Comparison of ENCODE assay signal across 8 cellular contexts in genomic region chr12:124912529-124913287, GRCh38. TPM values are rescaled to one million over a fixed set of nuclear protein-coding genes. Genes with fewer than 3 reads are reported as not detected.
DNase-seq lines count a peak whose midpoint lies in the region; ATAC-seq and TF ChIP-seq lines count a peak whose summit lies in the region.
"Not testable (repeated sequence)": the region's sequence is repeated elsewhere in the genome, so short reads cannot be mapped to it uniquely, and the experiment has no call there.

No MANE protein-coding gene starts in this region.

- peak overlapping the region; percentile 100 for H3K9ac ChIP-seq in mesenchymal stem cell (ENCODE audit: low read length)

- not testable (repeated sequence) for H2AK5ac ChIP-seq in mesenchymal stem cell (ENCODE audit: low read length, severe bottlenecking)

- H2BK5ac ChIP-seq in mesenchymal stem cell (ENCODE audit: low read depth, low read length, poor library complexity, severe bottlenecking), result not testable (repeated sequence)

- H3K9me2 ChIP-seq in DOHH2 (replicated peaks; ENCODE audit: control insufficient read depth, low read length); OCI-LY7 (ENCODE audit: insufficient read depth, low read length): not testable (repeated sequence)

- intact Hi-C loops in OCI-LY7 (cut with micrococcal nuclease; ENCODE audit: unreplicated experiment); psoas muscle (cut with DNase I); upper lobe of right lung (cut with DNase I): not testable (repeated sequence)
- intact Hi-C loops in activated T-helper 1 cell treated with anti-CD3 and anti-CD28 coated beads, Interleukin-12 subunit alpha, Interleukin-12 subunit beta, Interleukin-2, Interleukin-4 antibody, amounts not matched to agents 30 ng/mL and 10 ng/mL and 1 ng/mL, durations not matched to agents 14 hours and 24 hours and 36 hours (cut with micrococcal nuclease), result loop anchor here (10.0 kb wide), 1 partner anchor 1198 kb away; the partner anchor contains the start of gene ATP6V0A2

- H3K79me2 ChIP-seq in DOHH2 (ENCODE audit: control insufficient read depth, low read length) (peaks cover 48% of the 10 kb centered on the region), OCI-LY7 (ENCODE audit: insufficient read depth, low read depth, low read length) (peaks cover 61% of the 10 kb centered on the region)

- H3K9me3 ChIP-seq in DOHH2 (ENCODE audit: control insufficient read depth, insufficient read depth, low read length); OCI-LY7 (ENCODE audit: low read length); mesenchymal stem cell (ENCODE audit: control insufficient read depth, low read length); psoas muscle; upper lobe of right lung: not testable (repeated sequence)

- H4K8ac ChIP-seq in mesenchymal stem cell (ENCODE audit: low read length), result not testable (repeated sequence)

- not testable (repeated sequence) for H3K27me3 ChIP-seq in DOHH2 (ENCODE audit: control insufficient read depth, low read length); mesenchymal stem cell (ENCODE audit: control insufficient read depth in 1 of 2, insufficient read depth in 1 of 2, low read length in 2 of 2); psoas muscle (ENCODE audit: insufficient read depth in 3 of 3, low read length in 2 of 3); upper lobe of right lung

- not testable (repeated sequence) for H4K91ac ChIP-seq in mesenchymal stem cell (ENCODE audit: low read length)

- peaks cover 26% of the 10 kb centered on the region for H4K20me1 ChIP-seq in DOHH2 (ENCODE audit: control insufficient read depth, insufficient read depth, low read depth, low read length)
- peaks cover 26% of the 10 kb centered on the region for H4K20me1 ChIP-seq in OCI-LY7 (ENCODE audit: insufficient read depth, low read length)

- not testable (repeated sequence) for DNase-seq in OCI-LY7 (ENCODE audit: low spot score); activated T-helper 1 cell treated with anti-CD3 and anti-CD28 coated beads, Interleukin-12 subunit alpha, Interleukin-12 subunit beta, Interleukin-2, Interleukin-4 antibody, amounts not matched to agents 30 ng/mL and 10 ng/mL and 1 ng/mL, durations not matched to agents 14 hours and 24 hours and 36 hours (ENCODE audit: low spot score); caudate nucleus (lab: John Stamatoyannopoulos, UW); fibroblast of the aortic adventitia (ENCODE audit: low read depth); mesenchymal stem cell; psoas muscle; upper lobe of right lung

- H3K4ac ChIP-seq in mesenchymal stem cell (ENCODE audit: low read depth in 1 of 2, low read length in 2 of 2), result not testable (repeated sequence)

- 0 out of 2 replicates have a peak overlapping the region, but pooled peaks have one; percentile 73 for H3K4me2 ChIP-seq in DOHH2 (ENCODE audit: low read length)
- H3K4me2 ChIP-seq in OCI-LY7 (ENCODE audit: low read length); mesenchymal stem cell (ENCODE audit: low read length, poor library complexity, severe bottlenecking): not testable (repeated sequence)

- not testable (repeated sequence) for H3K27ac ChIP-seq in DOHH2 (ENCODE audit: low read depth, low read length); OCI-LY7 (ENCODE audit: low read depth, low read length, poor library complexity, severe bottlenecking); mesenchymal stem cell (ENCODE audit: low read length, poor library complexity, severe bottlenecking); upper lobe of right lung
- H3K27ac ChIP-seq in caudate nucleus (ENCODE audit: low read depth, low read length) (peak overlapping the region; percentile 100), psoas muscle (peak overlapping the region; percentile 100)

- not testable (repeated sequence) for TF ChIP-seq CTCF in DOHH2 (IDR thresholded peaks at IDR 0.05; ENCODE audit: low read depth, low read length, poor library complexity, severe bottlenecking); OCI-LY7 (conservative IDR thresholded peaks at IDR 0.05; ENCODE audit: low read length); fibroblast of the aortic adventitia (IDR thresholded peaks at IDR 0.05; ENCODE audit: insufficient read depth, low read length); psoas muscle (IDR thresholded peaks at IDR 0.05); upper lobe of right lung (IDR thresholded peaks at IDR 0.05)

- H3K36me3 Mint-ChIP-seq in activated T-helper 1 cell treated with anti-CD3 and anti-CD28 coated beads, Interleukin-12 subunit alpha, Interleukin-12 subunit beta, Interleukin-2, Interleukin-4 antibody, amounts not matched to agents 30 ng/mL and 10 ng/mL and 1 ng/mL, durations not matched to agents 14 hours and 24 hours and 36 hours (ENCODE audit: low read depth), result peaks cover 41% of the 10 kb centered on the region

- H2BK15ac ChIP-seq in mesenchymal stem cell (ENCODE audit: low read depth, poor library complexity, severe bottlenecking), result not testable (repeated sequence)

- peaks cover 48% of the 10 kb centered on the region for H3K4me1 ChIP-seq in DOHH2 (ENCODE audit: control insufficient read depth, low read length)
- peaks cover 49% of the 10 kb centered on the region for H3K4me1 ChIP-seq in OCI-LY7 (ENCODE audit: insufficient read depth, low read length, poor library complexity, severe bottlenecking)
- H3K4me1 ChIP-seq in mesenchymal stem cell (ENCODE audit: control insufficient read depth, insufficient read depth, low read depth, low read length), result not testable (repeated sequence)
- H3K4me1 ChIP-seq in psoas muscle, result peaks cover 25% of the 10 kb centered on the region
- H3K4me1 ChIP-seq in upper lobe of right lung, result peaks cover 41% of the 10 kb centered on the region

- H2BK12ac ChIP-seq in mesenchymal stem cell (ENCODE audit: low read length in 2 of 2), result not testable (repeated sequence)

- H3K23ac ChIP-seq in mesenchymal stem cell (ENCODE audit: low read length in 2 of 2), result not testable (repeated sequence)

- not testable (repeated sequence) for H2AFZ ChIP-seq in OCI-LY7 (ENCODE audit: low read length); mesenchymal stem cell (ENCODE audit: low read depth, low read length)

- H3K79me1 ChIP-seq in mesenchymal stem cell (replicated peaks; ENCODE audit: low read length, poor library complexity, severe bottlenecking), result not testable (repeated sequence)

- H3K14ac ChIP-seq in mesenchymal stem cell (ENCODE audit: low read length in 2 of 2), result not testable (repeated sequence)

- TSS peak; percentile 63 for BruUV-seq in OCI-LY7 (replicated peaks; lab: Mats Ljungman, UMichigan)

- peaks cover 58% of the 10 kb centered on the region for H3K4me1 Mint-ChIP-seq in activated T-helper 1 cell treated with anti-CD3 and anti-CD28 coated beads, Interleukin-12 subunit alpha, Interleukin-12 subunit beta, Interleukin-2, Interleukin-4 antibody, amounts not matched to agents 30 ng/mL and 10 ng/mL and 1 ng/mL, durations not matched to agents 14 hours and 24 hours and 36 hours (ENCODE audit: low read depth)

- not testable (repeated sequence) for H3K4me3 ChIP-seq in DOHH2 (ENCODE audit: low read length); OCI-LY7 (ENCODE audit: low read depth, low read length, poor library complexity, severe bottlenecking)
- H3K4me3 ChIP-seq in fibroblast of the aortic adventitia (ENCODE audit: low read depth, low read length) (peak overlapping the region; percentile 98), mesenchymal stem cell (ENCODE audit: insufficient read depth in 1 of 2, low read depth in 1 of 2, low read length in 2 of 2) (peak overlapping the region in 1 of 2 experiments; percentile 98), psoas muscle (peak overlapping the region; percentile 94), upper lobe of right lung (peak overlapping the region; percentile 88)

- CTCF ChIA-PET in OCI-LY7 (lab: Charles Lee; ENCODE audit: unreplicated experiment), result not testable (repeated sequence)

- H3K18ac ChIP-seq in mesenchymal stem cell (ENCODE audit: low read depth in 1 of 2, low read length in 2 of 2), result not testable (repeated sequence)

- WGBS in mesenchymal stem cell, result 91% methylated on average over 17 of the region's 21 CpGs
- WGBS in psoas muscle, 3 donors, result 26 to 33% (median 28%) methylated on average over 16 to 18 of the region's 21 CpGs

- peaks cover 64% of the 10 kb centered on the region for H3F3A ChIP-seq in DOHH2 (ENCODE audit: control insufficient read depth, insufficient read depth)

- H3K27ac Mint-ChIP-seq in activated T-helper 1 cell treated with anti-CD3 and anti-CD28 coated beads, Interleukin-12 subunit alpha, Interleukin-12 subunit beta, Interleukin-2, Interleukin-4 antibody, amounts not matched to agents 30 ng/mL and 10 ng/mL and 1 ng/mL, durations not matched to agents 14 hours and 24 hours and 36 hours, result peak overlapping the region; percentile 26

- not testable (repeated sequence) for H3K27me3 Mint-ChIP-seq in activated T-helper 1 cell treated with anti-CD3 and anti-CD28 coated beads, Interleukin-12 subunit alpha, Interleukin-12 subunit beta, Interleukin-2, Interleukin-4 antibody, amounts not matched to agents 30 ng/mL and 10 ng/mL and 1 ng/mL, durations not matched to agents 14 hours and 24 hours and 36 hours (ENCODE audit: insufficient read depth)

- H2BK120ac ChIP-seq in mesenchymal stem cell (ENCODE audit: low read depth, low read length), result not testable (repeated sequence)

- POLR2A ChIA-PET in OCI-LY7 (lab: Charles Lee), result interaction anchor here (0.7 to 12.4 kb wide), 2 partner anchors 25 to 81 kb away, joined by 4 to 167 read pairs; no protein-coding TSS in a partner anchor

- peaks cover 41% of the 10 kb centered on the region for H3K36me3 ChIP-seq in DOHH2 (ENCODE audit: control insufficient read depth, low read length)
- peaks cover 42% of the 10 kb centered on the region for H3K36me3 ChIP-seq in OCI-LY7 (ENCODE audit: insufficient read depth, low read length)
- H3K36me3 ChIP-seq in mesenchymal stem cell (ENCODE audit: control insufficient read depth in 1 of 2, insufficient read depth in 2 of 2, low read depth in 1 of 2, low read length in 2 of 2), result peaks cover 17 to 36% of the 10 kb centered on the region in 2 experiments
- peaks cover 3 to 29% of the 10 kb centered on the region in 2 donors for H3K36me3 ChIP-seq in psoas muscle (ENCODE audit: insufficient read depth in 1 of 2, low read depth in 1 of 2)
- H3K36me3 ChIP-seq in upper lobe of right lung, result peaks cover 32% of the 10 kb centered on the region

- peak overlapping the region; percentile 97 for H3K4me3 Mint-ChIP-seq in activated T-helper 1 cell treated with anti-CD3 and anti-CD28 coated beads, Interleukin-12 subunit alpha, Interleukin-12 subunit beta, Interleukin-2, Interleukin-4 antibody, amounts not matched to agents 30 ng/mL and 10 ng/mL and 1 ng/mL, durations not matched to agents 14 hours and 24 hours and 36 hours

- not testable (repeated sequence) for H3K9me3 Mint-ChIP-seq in activated T-helper 1 cell treated with anti-CD3 and anti-CD28 coated beads, Interleukin-12 subunit alpha, Interleukin-12 subunit beta, Interleukin-2, Interleukin-4 antibody, amounts not matched to agents 30 ng/mL and 10 ng/mL and 1 ng/mL, durations not matched to agents 14 hours and 24 hours and 36 hours

- not testable (repeated sequence) for ATAC-seq in psoas muscle, upper lobe of right lung

RNA-seq across cellular contexts. Expression of gene UBC, which starts 1.7 kb away (rescaled TPM):
- total RNA-seq in OCI-LY7 (2014; rRNA removed; shearing (Covaris generic)), result 425 and 431 TPM in 2 replicates
- total RNA-seq in OCI-LY7 (2022), result 616 and 682 TPM in 2 replicates
- total RNA-seq in activated T-helper 1 cell treated with anti-CD3 and anti-CD28 coated beads, Interleukin-12 subunit alpha, Interleukin-12 subunit beta, Interleukin-2, Interleukin-4 antibody, amounts not matched to agents 30 ng/mL and 10 ng/mL and 1 ng/mL, durations not matched to agents 14 hours and 24 hours and 36 hours, result 883 and 899 TPM in 2 replicates
- 501 and 1,400 TPM in 2 replicates for total RNA-seq in fibroblast of the aortic adventitia (ENCODE audit: low replicate concordance)
- polyA plus RNA-seq in mesenchymal stem cell (2013, experiment 1 of 2), result 1,267 TPM
- 1,268 TPM for polyA plus RNA-seq in mesenchymal stem cell (2013, experiment 2 of 2)
- over 10,000 TPM in 1 of 4 donors, 1,000 to 10,000 TPM in 3; 2,036 to 18,039 (median 3,061) TPM for total RNA-seq in psoas muscle
- 1,000 to 10,000 TPM; 2,132 to 9,997 (median 2,719) TPM for polyA plus RNA-seq in psoas muscle
- total RNA-seq in upper lobe of right lung, result 1,107 TPM

RNA-seq across cellular contexts. Expression of gene SCARB1, which starts 49.0 kb away (rescaled TPM):
- total RNA-seq in OCI-LY7 (2014; rRNA removed; shearing (Covaris generic)), result 24.4 and 42.9 TPM in 2 replicates
- total RNA-seq in OCI-LY7 (2022), result 99.0 and 112 TPM in 2 replicates
- total RNA-seq in activated T-helper 1 cell treated with anti-CD3 and anti-CD28 coated beads, Interleukin-12 subunit alpha, Interleukin-12 subunit beta, Interleukin-2, Interleukin-4 antibody, amounts not matched to agents 30 ng/mL and 10 ng/mL and 1 ng/mL, durations not matched to agents 14 hours and 24 hours and 36 hours, result 17.9 and 18.5 TPM in 2 replicates
- 3.4 and 11.3 TPM in 2 replicates for total RNA-seq in fibroblast of the aortic adventitia (ENCODE audit: low replicate concordance)
- 69.1 TPM for polyA plus RNA-seq in mesenchymal stem cell (2013, experiment 1 of 2)
- polyA plus RNA-seq in mesenchymal stem cell (2013, experiment 2 of 2), result 62.0 TPM
- total RNA-seq in psoas muscle, result 10 to 100 TPM in 2 of 4 donors, 1 to 10 TPM in 2; 9.1 to 19.6 (median 12.6) TPM
- polyA plus RNA-seq in psoas muscle, result 1 to 10 TPM; 5.7 to 8.6 (median 7.9) TPM
- total RNA-seq in upper lobe of right lung, result 35.3 TPM
